ENCODE assay signal across 19 cellular contexts in the genomic region with DNA sequence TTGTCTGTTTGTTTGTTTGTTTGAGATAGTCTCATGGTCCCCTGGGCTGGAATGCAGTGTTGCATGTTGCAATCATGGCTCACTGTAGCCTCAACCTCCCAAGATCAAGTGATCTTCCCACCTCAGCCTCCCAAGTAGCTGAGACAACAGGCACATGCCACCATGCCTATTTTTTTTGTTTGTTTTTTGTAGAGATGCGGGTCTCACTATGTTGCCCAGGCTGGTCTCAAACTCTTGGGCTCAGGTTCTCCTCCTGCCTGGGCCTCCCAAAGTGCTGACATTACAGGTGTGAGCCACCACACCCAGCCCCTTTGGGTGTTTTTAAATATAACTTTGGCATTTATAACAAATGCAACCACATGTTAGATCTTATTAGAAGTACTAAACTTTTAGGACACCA. TPM values are rescaled to one million over a fixed set of nuclear protein-coding genes. Genes with fewer than 3 reads are reported as not detected.
DNase-seq lines count a peak whose midpoint lies in the region; ATAC-seq, FAIRE-seq and TF ChIP-seq lines count a peak whose summit lies in the region.
"Had no signal": no experiment of that assay in that cellular context is flagged by ENCODE, and none has a peak within 500 bp of the region (broad histone marks: within the 10 kb centered on the region; RNA-seq: fewer than 3 reads in every experiment).

No MANE protein-coding gene starts in this region.

- no peaks in the 10 kb centered on the region for H3K27me3 ChIP-seq in K562 (ENCODE audit: control insufficient read depth in 2 of 2, insufficient read depth in 2 of 2, low read length in 2 of 2)

- intact Hi-C loops in K562 (cut with micrococcal nuclease) = no loop called here

- TF ChIP-seq POLR2A in GM12891 (IDR thresholded peaks at IDR 0.05; ENCODE audit: low read depth, low read length) (no peak), K562 (conservative IDR thresholded peaks at IDR 0.05) (no peak)

- no peaks in the 10 kb centered on the region for H3K9me1 ChIP-seq in K562 (ENCODE audit: control insufficient read depth, insufficient read depth, low read length)

- no peak overlapping the region for H3K9ac ChIP-seq in K562 (ENCODE audit: insufficient read depth in 1 of 2, low read depth in 2 of 2, low read length in 2 of 2)

- no peak overlapping the region for H2AFZ ChIP-seq in K562 (ENCODE audit: low read depth, low read length)

- WGBS in K562 (ENCODE audit: insufficient coverage, low coverage, missing lambda C conversion rate) = 93% methylated on average over 1 of the region's 1 CpG

- H4K20me1 ChIP-seq in K562 (replicated peaks; ENCODE audit: control insufficient read depth, insufficient read depth, low read length) = no peaks in the 10 kb centered on the region

- peaks cover 24% of the 10 kb centered on the region for H3K36me3 ChIP-seq in K562 (ENCODE audit: control insufficient read depth, insufficient read depth, low read length)

- H3K27ac ChIP-seq in K562 (ENCODE audit: extremely low read depth, low read depth, low read length) = peak overlapping the region; percentile 24; the same call in 2 of the 3 replicates
- H3K27ac ChIP-seq: A549, C4-2B, HL-60 had no signal

- POLR2A ChIA-PET in K562 (lab: Yijun Ruan, JAX) = no interaction called here

- peaks cover 27% of the 10 kb centered on the region for H3K36me3 Mint-ChIP-seq in activated naive CD8-positive, alpha-beta T cell treated with anti-CD3 and anti-CD28 coated beads, Interleukin-2, amount 50 U/mL, for 24 hours (ENCODE audit: low read depth)
- peaks cover 23% of the 10 kb centered on the region for H3K36me3 Mint-ChIP-seq in activated naive CD8-positive, alpha-beta T cell treated with anti-CD3 and anti-CD28 coated beads for 36 hours

- TF ChIP-seq EP300 in K562 (IDR thresholded peaks at IDR 0.05; ENCODE audit: low read length) = no peak

- BruUV-seq in K562 (replicated peaks; lab: Mats Ljungman, UMichigan) = no TSS peak

- H3K4me3 Mint-ChIP-seq in activated naive CD8-positive, alpha-beta T cell treated with anti-CD3 and anti-CD28 coated beads, Interleukin-2, amount 50 U/mL, for 24 hours = no peak overlapping the region
- no peak overlapping the region for H3K4me3 Mint-ChIP-seq in activated naive CD8-positive, alpha-beta T cell treated with anti-CD3 and anti-CD28 coated beads for 36 hours
- H3K4me3 Mint-ChIP-seq: CD4-positive, alpha-beta T cell; HFFc6 had no signal

- no peak overlapping the region for H3K4me3 ChIP-seq in K562
- H3K4me3 ChIP-seq: A549 had no signal

- no peak for TF ChIP-seq RAD21 in K562 (CRISPR knock-in tag; conservative IDR thresholded peaks at IDR 0.05 in 1 of 2, IDR thresholded peaks at IDR 0.05 in 1 of 2)

- CTCF ChIA-PET in K562 (lab: Yijun Ruan, JAX; ENCODE audit: low intra/inter-chr PET ratio) = no interaction called here

- H3K4me1 Mint-ChIP-seq in activated naive CD8-positive, alpha-beta T cell treated with anti-CD3 and anti-CD28 coated beads, Interleukin-2, amount 50 U/mL, for 24 hours = no peaks in the 10 kb centered on the region
- peaks cover 1% of the 10 kb centered on the region for H3K4me1 Mint-ChIP-seq in activated naive CD8-positive, alpha-beta T cell treated with anti-CD3 and anti-CD28 coated beads for 36 hours

- no peak overlapping the region for H3K4me2 ChIP-seq in K562 (ENCODE audit: insufficient read depth, low read length)
- H3K4me2 ChIP-seq: A549 had no signal

- peaks cover 15% of the 10 kb centered on the region for H3K9me3 Mint-ChIP-seq in activated naive CD8-positive, alpha-beta T cell treated with anti-CD3 and anti-CD28 coated beads, Interleukin-2, amount 50 U/mL, for 24 hours
- H3K9me3 Mint-ChIP-seq in activated naive CD8-positive, alpha-beta T cell treated with anti-CD3 and anti-CD28 coated beads for 36 hours = peaks cover 5% of the 10 kb centered on the region
- H3K9me3 Mint-ChIP-seq: CD4-positive, alpha-beta T cell; HFFc6 had no signal

- H3K79me2 ChIP-seq in K562 (ENCODE audit: control insufficient read depth, insufficient read depth, low read length) = no peaks in the 10 kb centered on the region

- in situ Hi-C loops in K562 (cut with MboI) = no loop called here

- H3K27ac Mint-ChIP-seq in activated naive CD8-positive, alpha-beta T cell treated with anti-CD3 and anti-CD28 coated beads, Interleukin-2, amount 50 U/mL, for 24 hours = peak overlapping the region; percentile 32
- H3K27ac Mint-ChIP-seq in activated naive CD8-positive, alpha-beta T cell treated with anti-CD3 and anti-CD28 coated beads for 36 hours = no peak overlapping the region
- H3K27ac Mint-ChIP-seq: CD4-positive, alpha-beta T cell; HFFc6 had no signal

- FAIRE-seq in GM12891 (lab: Jason Lieb, UNC) (peak; percentile 20), K562 (lab: Jason Lieb, UNC) (no peak)
- FAIRE-seq: A549 had no signal

- no peak for ATAC-seq in activated naive CD8-positive, alpha-beta T cell treated with anti-CD3 and anti-CD28 coated beads, Interleukin-2, amount 50 U/mL, for 24 hours
- ATAC-seq in K562 = no peak
- ATAC-seq: A549, HCT116 had no signal

- H3K9me3 ChIP-seq in K562 (replicated peaks; ENCODE audit: control insufficient read depth, insufficient read depth, low read depth, low read length) = no peaks in the 10 kb centered on the region
- H3K9me3 ChIP-seq: A549 had no signal

- DNase-seq in activated naive CD8-positive, alpha-beta T cell treated with anti-CD3 and anti-CD28 coated beads, Interleukin-2, amount 50 U/mL, for 24 hours = no peak
- no peak for DNase-seq in activated naive CD8-positive, alpha-beta T cell treated with anti-CD3 and anti-CD28 coated beads for 36 hours
- no peak for DNase-seq in GM12891 (ENCODE audit: insufficient read length, low spot score)
- DNase-seq in K562 (ENCODE audit: extremely low read depth in 1 of 4, low spot score in 3 of 4) = no peak
- DNase-seq in NCI-H187 (lab: John Stamatoyannopoulos, UW) = no peak
- DNase-seq in 8988T = no peak
- DNase-seq: AML-193; CD4-positive, alpha-beta T cell; DMS153; DMS79; GDM1; GOT3; H7; HFFc6; IMR-90 had no signal

- no peak for TF ChIP-seq CTCF in K562 (IDR thresholded peaks at IDR 0.05 in 2 of 3, conservative IDR thresholded peaks at IDR 0.05 in 1 of 3; ENCODE audit: insufficient read depth in 2 of 3, low read depth in 1 of 3, low read length in 3 of 3)

- H3K4me1 ChIP-seq in K562 (replicated peaks in 1 of 2; ENCODE audit: control insufficient read depth in 2 of 2, insufficient read depth in 2 of 2, low read length in 2 of 2) = peaks cover 13 to 22% of the 10 kb centered on the region in 2 experiments; a peak in 4 of 5 replicates
- H3K4me1 ChIP-seq: A549 had no signal

- no peaks in the 10 kb centered on the region for H3K27me3 Mint-ChIP-seq in activated naive CD8-positive, alpha-beta T cell treated with anti-CD3 and anti-CD28 coated beads, Interleukin-2, amount 50 U/mL, for 24 hours
- H3K27me3 Mint-ChIP-seq in activated naive CD8-positive, alpha-beta T cell treated with anti-CD3 and anti-CD28 coated beads for 36 hours = no peaks in the 10 kb centered on the region
- H3K27me3 Mint-ChIP-seq: CD4-positive, alpha-beta T cell had no signal

TF ChIP-seq in GM12891, 5 proteins besides CTCF, POLR2A, EP300 and RAD21 (continues in another document):
- TF ChIP-seq SPI1 (IDR thresholded peaks at IDR 0.05; ENCODE audit: low read depth, low read length) (no peak), PAX5 (IDR thresholded peaks at IDR 0.05; ENCODE audit: insufficient read depth, low read length, severe bottlenecking) (no peak)

TF ChIP-seq in K562, 482 proteins besides CTCF, POLR2A, EP300 and RAD21 (continues in another document):
- no peak for TF ChIP-seq CCAR2 (IDR thresholded peaks at IDR 0.05; ENCODE audit: low read depth, low read length)

RNA-seq across cellular contexts. Expression of a gene that starts 37.5 kb away (rescaled TPM):
- 10 to 100 TPM; 81.2 to 81.7 TPM for total RNA-seq in activated naive CD8-positive, alpha-beta T cell treated with anti-CD3 and anti-CD28 coated beads for 36 hours
- polyA plus RNA-seq in GM12891 (2012; ENCODE audit: low read depth, missing spikeins) = 25.9 TPM
- total RNA-seq in K562 (2011; cell fraction: chromatin; rRNA removed; ENCODE audit: low replicate concordance) = 74.2 and 178 TPM in 2 replicates
- total RNA-seq in K562 (2011; cell fraction: nucleolus; rRNA removed) = 34.4 and 36.5 TPM in 2 replicates
- 75.4 and 160 TPM in 2 replicates for total RNA-seq in K562 (2011; cell fraction: nucleoplasm; rRNA removed)
- 117 and 132 TPM in 2 replicates for total RNA-seq in K562 (2014; rRNA removed)
- total RNA-seq in K562 (2014; rRNA removed; fragmentation: Illumina TruSeq; extraction: Trizol) = 102 and 118 TPM in 2 replicates
- total RNA-seq in K562 (2015; rRNA removed; fragmentation: Illumina TruSeq; extraction: Trizol) = 76.1 and 101 TPM in 2 replicates
- total RNA-seq in K562 (2021) = 92.2 and 94.3 TPM in 2 replicates
- polyA plus RNA-seq in K562 (2011; rRNA removed) = 65.1 and 71.1 TPM in 2 replicates
- 22.9 and 43.5 TPM in 2 replicates for polyA plus RNA-seq in K562 (2011; cell fraction: cytosol; rRNA removed)
- 46.1 and 59.3 TPM in 2 replicates for polyA plus RNA-seq in K562 (2011; cell fraction: nucleus; rRNA removed)
- 41.6 and 51.1 TPM in 2 replicates for polyA plus RNA-seq in K562 (2012)
- polyA plus RNA-seq in K562 (2014; fragmentation: Illumina TruSeq; extraction: Trizol) = 85.4 and 88.4 TPM in 2 replicates
- polyA plus RNA-seq in K562 (2014; fragmentation: Nextera tagmentation; extraction: Ambion mirVana) = 10 to 100 TPM; 16.3 to 16.9 TPM
- 74.8 and 75.6 TPM in 2 replicates for polyA plus RNA-seq in K562 (2014; rRNA removed)
- polyA minus RNA-seq in K562 (2011; rRNA and poly(A)+ RNA removed) = 144 and 168 TPM in 2 replicates
- polyA minus RNA-seq in K562 (2011; cell fraction: cytosol; rRNA and poly(A)+ RNA removed) = 50.1 and 63.7 TPM in 2 replicates
- 63.5 and 96.7 TPM in 2 replicates for polyA minus RNA-seq in K562 (2011; cell fraction: nucleus; rRNA and poly(A)+ RNA removed)

RNA-seq across cellular contexts. Expression of a gene that starts 56.4 kb away (rescaled TPM):
- total RNA-seq in activated naive CD8-positive, alpha-beta T cell treated with anti-CD3 and anti-CD28 coated beads for 36 hours = under 1 TPM; 0.06 to 0.20 TPM
- 0.31 TPM for polyA plus RNA-seq in GM12891 (2012; ENCODE audit: low read depth, missing spikeins)
- 1.6 and 8.7 TPM in 2 replicates for total RNA-seq in K562 (2011; cell fraction: chromatin; rRNA removed; ENCODE audit: low replicate concordance)
- 0.50 and 1.4 TPM in 2 replicates for total RNA-seq in K562 (2011; cell fraction: nucleolus; rRNA removed)
- 2.7 and 3.7 TPM in 2 replicates for total RNA-seq in K562 (2011; cell fraction: nucleoplasm; rRNA removed)
- 2.7 and 3.8 TPM in 2 replicates for total RNA-seq in K562 (2014; rRNA removed)
- 3.8 and 5.1 TPM in 2 replicates for total RNA-seq in K562 (2014; rRNA removed; fragmentation: Illumina TruSeq; extraction: Trizol)
- 3.6 and 4.4 TPM in 2 replicates for total RNA-seq in K562 (2015; rRNA removed; fragmentation: Illumina TruSeq; extraction: Trizol)
- total RNA-seq in K562 (2021) = 2.2 and 2.5 TPM in 2 replicates
- 0.65 and 1.7 TPM in 2 replicates for polyA plus RNA-seq in K562 (2011; rRNA removed)
- polyA plus RNA-seq in K562 (2011; cell fraction: cytosol; rRNA removed) = 0.49 and 0.63 TPM in 2 replicates
- polyA plus RNA-seq in K562 (2011; cell fraction: nucleus; rRNA removed) = 2.0 and 2.9 TPM in 2 replicates
- 3.9 and 12.9 TPM in 2 replicates for polyA plus RNA-seq in K562 (2012)
- polyA plus RNA-seq in K562 (2014; fragmentation: Illumina TruSeq; extraction: Trizol) = 3.2 and 3.7 TPM in 2 replicates
- 1 to 10 TPM; 1.7 to 3.4 TPM for polyA plus RNA-seq in K562 (2014; fragmentation: Nextera tagmentation; extraction: Ambion mirVana)
- polyA plus RNA-seq in K562 (2014; rRNA removed) = 2.9 and 8.3 TPM in 2 replicates
- polyA minus RNA-seq in K562 (2011; rRNA and poly(A)+ RNA removed) = 2.6 and 3.6 TPM in 2 replicates
- 1.2 and 1.7 TPM in 2 replicates for polyA minus RNA-seq in K562 (2011; cell fraction: cytosol; rRNA and poly(A)+ RNA removed)
- 4.2 and 4.4 TPM in 2 replicates for polyA minus RNA-seq in K562 (2011; cell fraction: nucleus; rRNA and poly(A)+ RNA removed)
- polyA plus RNA-seq: IMR-90 had no signal
